In genomic region chr4:67634741-67635140, GRCh38 we compare ENCODE assay signal across 27 cellular contexts.
"Had no signal": no experiment of that assay in that cellular context is flagged by ENCODE, and none has a peak within 500 bp of the region (broad histone marks: within the 10 kb centered on the region; RNA-seq: fewer than 3 reads in every experiment).

No MANE protein-coding gene starts in this region.

- H3K9ac ChIP-seq: SK-N-SH had no signal

- ATAC-seq: body of pancreas had no signal

- H3K4me2 ChIP-seq: SK-N-SH had no signal

- H3K27me3 Mint-ChIP-seq: IgD-negative memory B cell had no signal

- H3K27ac Mint-ChIP-seq: IgD-negative memory B cell had no signal

- H3K4me1 ChIP-seq: ascending aorta, body of pancreas, Peyer's patch, SJCRH30 had no signal

- H3K27ac ChIP-seq: ascending aorta, body of pancreas, Peyer's patch, RWPE1, SJCRH30 had no signal

- H3K4me3 Mint-ChIP-seq: IgD-negative memory B cell had no signal

- H3K9me3 ChIP-seq: ascending aorta, body of pancreas, Peyer's patch, SJCRH30, SK-N-SH had no signal

- H3K4me3 ChIP-seq: ascending aorta, body of pancreas, Peyer's patch, SJCRH30 had no signal

- H3K27me3 ChIP-seq: ascending aorta, body of pancreas, Peyer's patch had no signal

- DNase-seq: activated CD4-positive, alpha-beta T cell treated with anti-CD3 and anti-CD28 coated beads for 4 hours; activated CD4-positive, alpha-beta T cell treated with anti-CD3 and anti-CD28 coated beads, Interleukin-2, amount 50 U/mL, for 48 hours; activated CD4-positive, CD25-positive, alpha-beta regulatory T cell; activated naive CD4-positive, alpha-beta T cell treated with anti-CD3 and anti-CD28 coated beads, Interleukin-2, amount 50 U/mL, for 16 hours; activated T-cell treated with anti-CD3 and anti-CD28 coated beads for 4 hours; activated T-cell treated with anti-CD3 and anti-CD28 coated beads, Interleukin-2, amount 50 U/mL, for 48 hours; amniotic stem cell; body of pancreas; central memory CD4-positive, alpha-beta T cell; KG1; NCI-H1092; NCI-H1417; NCI-H1930; NCI-H2107; NCI-H2171 treated with DMSO at 0.1 percent for 48 hours; NCI-H226; NCI-H526; NCI-H774; OCI-M1; Peyer's patch; Right ventricle myocardium superior; SJCRH30; SK-N-SH; T1000 had no signal

- H3K9me2 ChIP-seq: SK-N-SH had no signal
